ENCODE assay signal across 1 cellular context in genomic region chr9:2043243-2043642, GRCh38.
TF ChIP-seq lines count a peak whose summit lies in the region.

No MANE protein-coding gene starts in this region.

TF ChIP-seq in GM12878, 131 proteins besides CTCF, POLR2A, EP300 and RAD21 (continued from another document and continues in another):
- TF ChIP-seq ESRRA (IDR thresholded peaks at IDR 0.05; ENCODE audit: low read length) (no peak), MXI1 (IDR thresholded peaks at IDR 0.05; ENCODE audit: low read depth, low read length) (no peak), DPF2 (IDR thresholded peaks at IDR 0.05) (no peak), TCF7 (IDR thresholded peaks at IDR 0.05; ENCODE audit: borderline replicate concordance) (0 out of 2 replicates have a peak, but pooled peaks have one; percentile 20), ZNF592 (IDR thresholded peaks at IDR 0.05) (no peak), BRCA1 (IDR thresholded peaks at IDR 0.05; ENCODE audit: low read depth, low read length) (no peak), ATF7 (IDR thresholded peaks at IDR 0.05; ENCODE audit: low read depth) (peak; percentile 44; the same call in 1 of the 2 replicates), JUNB (IDR thresholded peaks at IDR 0.05) (peak; percentile 72), TCF12 (IDR thresholded peaks at IDR 0.05; ENCODE audit: low read depth, low read length) (no peak), MYB (IDR thresholded peaks at IDR 0.05; ENCODE audit: borderline replicate concordance, low read depth, low read length) (no peak), ZNF384 (IDR thresholded peaks at IDR 0.05; ENCODE audit: borderline replicate concordance, low read depth, low read length) (no peak), SUPT20H (IDR thresholded peaks at IDR 0.05; ENCODE audit: borderline replicate concordance, control insufficient read depth, low read depth, low read length) (no peak), SUZ12 (IDR thresholded peaks at IDR 0.05; ENCODE audit: unreplicated experiment) (no peak), ZNF622 (IDR thresholded peaks at IDR 0.05) (no peak), FOXM1 (IDR thresholded peaks at IDR 0.05; ENCODE audit: low read depth, low read length) (peak; percentile 69; the same call in 1 of the 2 replicates), ZNF207 (IDR thresholded peaks at IDR 0.05; ENCODE audit: borderline replicate concordance) (no peak), REST (IDR thresholded peaks at IDR 0.05; ENCODE audit: low read depth, low read length) (no peak), ATF2 (IDR thresholded peaks at IDR 0.05; ENCODE audit: low read length) (peak; percentile 68), NFYA (IDR thresholded peaks at IDR 0.05; ENCODE audit: borderline replicate concordance, low read depth, low read length) (no peak), LARP7 (IDR thresholded peaks at IDR 0.05) (no peak), EED (IDR thresholded peaks at IDR 0.05; ENCODE audit: low read depth) (peak; percentile 56; the same call in 1 of the 2 replicates), IRF4 (IDR thresholded peaks at IDR 0.05; ENCODE audit: low read depth, low read length) (peak; percentile 43; the same call in 1 of the 2 replicates), SRF (IDR thresholded peaks at IDR 0.05; ENCODE audit: low read depth in 2 of 2, low read length in 2 of 2) (no peak), SREBF1 (IDR thresholded peaks at IDR 0.05; ENCODE audit: low read length) (no peak), MAX (IDR thresholded peaks at IDR 0.05; ENCODE audit: low read depth, low read length) (no peak), CUX1 (IDR thresholded peaks at IDR 0.05; ENCODE audit: insufficient replicate concordance, low read depth, low read length) (no peak), MTA3 (IDR thresholded peaks at IDR 0.05; ENCODE audit: borderline replicate concordance, low read length) (peak; percentile 69), ZBTB11 (CRISPR knock-in tag; IDR thresholded peaks at IDR 0.05) (no peak), RCOR1 (conservative IDR thresholded peaks at IDR 0.05; ENCODE audit: low read depth, low read length) (no peak), RUNX3 (IDR thresholded peaks at IDR 0.05; ENCODE audit: low read length) (peak; percentile 75), ZBTB33 (IDR thresholded peaks at IDR 0.05) (no peak), BMI1 (IDR thresholded peaks at IDR 0.05; ENCODE audit: borderline replicate concordance) (no peak), NR2C2 (IDR thresholded peaks at IDR 0.05; ENCODE audit: borderline replicate concordance, control insufficient read depth, insufficient read length, low read depth) (no peak), SIX5 (IDR thresholded peaks at IDR 0.05; ENCODE audit: low read depth, low read length, severe bottlenecking) (no peak), MLLT1 (IDR thresholded peaks at IDR 0.05) (no peak), BCL11A (IDR thresholded peaks at IDR 0.05; ENCODE audit: low read depth, low read length) (peak; percentile 50; the same call in 1 of the 2 replicates), BHLHE40 (IDR thresholded peaks at IDR 0.05; ENCODE audit: borderline replicate concordance in 1 of 2, low read depth in 2 of 2, low read length in 1 of 2) (no peak)
